ENCODE assay signal across 8 cellular contexts in the genomic region with DNA sequence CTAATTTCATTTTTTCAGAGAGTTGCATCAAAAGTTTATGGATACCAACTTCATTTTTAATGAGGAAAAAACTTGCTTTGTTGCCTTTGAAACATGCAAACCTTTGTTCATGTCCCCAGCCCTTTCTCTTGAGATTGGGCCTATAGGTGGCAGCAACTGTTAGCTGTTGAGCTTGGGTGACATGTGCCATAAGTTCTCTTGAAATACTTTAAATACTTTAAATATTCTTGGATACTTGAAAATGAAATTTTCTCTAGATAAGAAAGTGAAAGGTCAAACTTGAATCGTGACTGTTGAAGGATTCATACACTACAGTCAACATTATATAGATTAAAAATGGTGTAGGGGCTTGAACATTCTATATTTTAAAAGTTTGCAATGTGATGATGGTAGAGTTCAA.
A peak's percentile ranks its signal among the peaks of the same experiment; 100 is the strongest.
DNase-seq lines count a peak whose midpoint lies in the region; ATAC-seq and TF ChIP-seq lines count a peak whose summit lies in the region.

No MANE protein-coding gene starts in this region.

- no peak for TF ChIP-seq EP300 in neural cell (conservative IDR thresholded peaks at IDR 0.05; ENCODE audit: poor library complexity, severe bottlenecking)

- H3K4me2 ChIP-seq in neural cell (ENCODE audit: low read length), result no peak overlapping the region

- ATAC-seq in GM18907 (IDR thresholded peaks at IDR 0.05; ENCODE audit: unreplicated experiment) (no peak), HG03095 (IDR thresholded peaks at IDR 0.05; ENCODE audit: unreplicated experiment) (no peak), HG02623 (IDR thresholded peaks at IDR 0.05; ENCODE audit: unreplicated experiment) (no peak)

- H3K4me3 ChIP-seq in epithelial cell of esophagus (ENCODE audit: low read length) (no peak overlapping the region), neural cell (ENCODE audit: low read length) (no peak overlapping the region)

- H3K9me2 ChIP-seq in neural cell (ENCODE audit: insufficient read depth, low read length), result no peaks in the 10 kb centered on the region

- H3K9ac ChIP-seq in neural cell (ENCODE audit: low read length), result no peak overlapping the region

- peak; percentile 85 for TF ChIP-seq RAD21 in neural cell (conservative IDR thresholded peaks at IDR 0.05)

- no peaks in the 10 kb centered on the region for H3K9me3 ChIP-seq in neural cell (ENCODE audit: low read length)

- no peaks in the 10 kb centered on the region for H4K20me1 ChIP-seq in neural cell (ENCODE audit: insufficient read depth)

- H3K36me3 ChIP-seq in neural cell (ENCODE audit: insufficient read depth, low read length), result no peaks in the 10 kb centered on the region

- no peaks in the 10 kb centered on the region for H3F3A ChIP-seq in neural cell (ENCODE audit: insufficient read depth, low read length, poor library complexity, severe bottlenecking)

- H3K79me2 ChIP-seq in neural cell (replicated peaks; ENCODE audit: insufficient read depth, low read length), result no peaks in the 10 kb centered on the region

- peak; percentile 36 for DNase-seq in CD1c-positive myeloid dendritic cell (ENCODE audit: extremely low spot score)
- peak; percentile 42 for DNase-seq in H4 (ENCODE audit: low spot score)
- DNase-seq in OCI-M1 (lab: John Stamatoyannopoulos, UW), result peak; percentile 82
- peak; percentile 68 for DNase-seq in epithelial cell of esophagus (ENCODE audit: low read depth)

- no peak overlapping the region for H2AFZ ChIP-seq in neural cell (ENCODE audit: low read depth, low read length)

- TF ChIP-seq CTCF in epithelial cell of esophagus (IDR thresholded peaks at IDR 0.05; ENCODE audit: insufficient read depth, low read depth, low read length, missing control alignments) (peak; percentile 80), neural cell (IDR thresholded peaks at IDR 0.05; ENCODE audit: poor library complexity, severe bottlenecking) (peak; percentile 75)

- H3K27ac ChIP-seq in neural cell (ENCODE audit: low read length), result no peak overlapping the region

- H3K27me3 ChIP-seq in neural cell (ENCODE audit: insufficient read depth, low read depth, low read length), result peaks cover 7% of the 10 kb centered on the region

TF ChIP-seq in neural cell, 6 proteins besides CTCF, POLR2A, EP300 and RAD21:
- TF ChIP-seq, protein P1, sequence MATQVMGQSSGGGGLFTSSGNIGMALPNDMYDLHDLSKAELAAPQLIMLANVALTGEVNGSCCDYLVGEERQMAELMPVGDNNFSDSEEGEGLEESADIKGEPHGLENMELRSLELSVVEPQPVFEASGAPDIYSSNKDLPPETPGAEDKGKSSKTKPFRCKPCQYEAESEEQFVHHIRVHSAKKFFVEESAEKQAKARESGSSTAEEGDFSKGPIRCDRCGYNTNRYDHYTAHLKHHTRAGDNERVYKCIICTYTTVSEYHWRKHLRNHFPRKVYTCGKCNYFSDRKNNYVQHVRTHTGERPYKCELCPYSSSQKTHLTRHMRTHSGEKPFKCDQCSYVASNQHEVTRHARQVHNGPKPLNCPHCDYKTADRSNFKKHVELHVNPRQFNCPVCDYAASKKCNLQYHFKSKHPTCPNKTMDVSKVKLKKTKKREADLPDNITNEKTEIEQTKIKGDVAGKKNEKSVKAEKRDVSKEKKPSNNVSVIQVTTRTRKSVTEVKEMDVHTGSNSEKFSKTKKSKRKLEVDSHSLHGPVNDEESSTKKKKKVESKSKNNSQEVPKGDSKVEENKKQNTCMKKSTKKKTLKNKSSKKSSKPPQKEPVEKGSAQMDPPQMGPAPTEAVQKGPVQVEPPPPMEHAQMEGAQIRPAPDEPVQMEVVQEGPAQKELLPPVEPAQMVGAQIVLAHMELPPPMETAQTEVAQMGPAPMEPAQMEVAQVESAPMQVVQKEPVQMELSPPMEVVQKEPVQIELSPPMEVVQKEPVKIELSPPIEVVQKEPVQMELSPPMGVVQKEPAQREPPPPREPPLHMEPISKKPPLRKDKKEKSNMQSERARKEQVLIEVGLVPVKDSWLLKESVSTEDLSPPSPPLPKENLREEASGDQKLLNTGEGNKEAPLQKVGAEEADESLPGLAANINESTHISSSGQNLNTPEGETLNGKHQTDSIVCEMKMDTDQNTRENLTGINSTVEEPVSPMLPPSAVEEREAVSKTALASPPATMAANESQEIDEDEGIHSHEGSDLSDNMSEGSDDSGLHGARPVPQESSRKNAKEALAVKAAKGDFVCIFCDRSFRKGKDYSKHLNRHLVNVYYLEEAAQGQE (IDR thresholded peaks at IDR 0.05; ENCODE audit: borderline replicate concordance), result no peak
- TF ChIP-seq MXI1 (conservative IDR thresholded peaks at IDR 0.05; ENCODE audit: poor library complexity, severe bottlenecking) (no peak), TAF1 (IDR thresholded peaks at IDR 0.05; ENCODE audit: low read depth) (no peak), POLR2AphosphoS5 (IDR thresholded peaks at IDR 0.05) (no peak), SMC3 (conservative IDR thresholded peaks at IDR 0.05; ENCODE audit: poor library complexity) (peak; percentile 78)
